In genomic region chr9:86909388-86909787, GRCh38 we compare ENCODE assay signal across 27 cellular contexts. TPM values are rescaled to one million over a fixed set of nuclear protein-coding genes. Genes with fewer than 3 reads are reported as not detected.
DNase-seq lines count a peak whose midpoint lies in the region; ATAC-seq and TF ChIP-seq lines count a peak whose summit lies in the region.
"Had no signal": no experiment of that assay in that cellular context is flagged by ENCODE, and none has a peak within 500 bp of the region (broad histone marks: within the 10 kb centered on the region; RNA-seq: fewer than 3 reads in every experiment).

No MANE protein-coding gene starts in this region.

- no peak overlapping the region for H3K9ac ChIP-seq in IMR-90 (ENCODE audit: low read depth, low read length)
- H3K9ac ChIP-seq in Karpas-422 (ENCODE audit: low read length): no peak overlapping the region
- H3K9ac ChIP-seq: SK-N-SH had no signal

- no peak overlapping the region for H2BK120ac ChIP-seq in IMR-90 (ENCODE audit: low read depth, low read length)

- no peak overlapping the region for H3K4me2 ChIP-seq in IMR-90 (ENCODE audit: low read depth, low read length)
- no peak overlapping the region for H3K4me2 ChIP-seq in Karpas-422 (ENCODE audit: low read depth, low read length, poor library complexity, severe bottlenecking)
- H3K4me2 ChIP-seq: hepatocyte, SK-N-SH had no signal

- no peaks in the 10 kb centered on the region for H3K79me2 ChIP-seq in Karpas-422 (ENCODE audit: low read length)
- H3K79me2 ChIP-seq: hepatocyte had no signal

- no peak for TF ChIP-seq POLR2A in IMR-90 (IDR thresholded peaks at IDR 0.05; ENCODE audit: low read depth, low read length)

- no peak overlapping the region for H2AK5ac ChIP-seq in IMR-90 (ENCODE audit: low read depth, low read length)

- no peak overlapping the region for H3K14ac ChIP-seq in IMR-90 (replicated peaks; ENCODE audit: low read depth, low read length)

- no peak overlapping the region for H3K23ac ChIP-seq in IMR-90 (ENCODE audit: low read depth, low read length)

- H4K20me1 ChIP-seq in IMR-90 (ENCODE audit: insufficient read depth, low read length): no peaks in the 10 kb centered on the region
- no peaks in the 10 kb centered on the region for H4K20me1 ChIP-seq in Karpas-422 (ENCODE audit: insufficient read depth, low read depth, low read length)

- ATAC-seq in IMR-90 (ENCODE audit: low read depth): peak; percentile 64
- ATAC-seq in GM18907 (IDR thresholded peaks at IDR 0.05; ENCODE audit: unreplicated experiment): no peak
- no peak for ATAC-seq in GM19351 (IDR thresholded peaks at IDR 0.05; ENCODE audit: unreplicated experiment)
- ATAC-seq: activated naive CD4-positive, alpha-beta T cell treated with anti-CD3 and anti-CD28 coated beads, Interleukin-2, amount 50 U/mL, for 72 hours; gastroesophageal sphincter; T-helper 17 cell had no signal

- no peak overlapping the region for H3K18ac ChIP-seq in IMR-90 (ENCODE audit: low read depth, low read length)

- no peak overlapping the region for H3K27ac ChIP-seq in IMR-90 (ENCODE audit: insufficient read depth, low read length)
- H3K27ac ChIP-seq in Karpas-422 (ENCODE audit: low read length): no peak overlapping the region
- H3K27ac ChIP-seq: ascending aorta, gastroesophageal sphincter, hepatocyte, neutrophil had no signal

- H3K9me1 ChIP-seq in IMR-90 (ENCODE audit: insufficient read depth, low read length): no peaks in the 10 kb centered on the region

- CTCF ChIA-PET in IMR-90 (lab: Yijun Ruan, JAX): no interaction called here

- POLR2A ChIA-PET in IMR-90 (lab: Charles Lee; ENCODE audit: unreplicated experiment): no interaction called here

- H3K27me3 ChIP-seq in IMR-90 (ENCODE audit: control insufficient read depth, insufficient read depth, low read length) (peaks cover 3% of the 10 kb centered on the region; the same call in 1 of the 2 replicates), Karpas-422 (ENCODE audit: low read length) (no peaks in the 10 kb centered on the region)
- H3K27me3 ChIP-seq: ascending aorta, BE2C, gastroesophageal sphincter, neutrophil had no signal

- H3K36me3 ChIP-seq in IMR-90 (ENCODE audit: control insufficient read depth, insufficient read depth, low read length): no peaks in the 10 kb centered on the region
- H3K36me3 ChIP-seq in Karpas-422 (ENCODE audit: insufficient read depth, low read length): no peaks in the 10 kb centered on the region
- H3K36me3 ChIP-seq: ascending aorta, BE2C, gastroesophageal sphincter, neutrophil had no signal

- no peak overlapping the region for H3K4me3 ChIP-seq in IMR-90 (ENCODE audit: insufficient read depth, low read depth, low read length)
- H3K4me3 ChIP-seq in choroid plexus epithelial cell (ENCODE audit: low read depth, low read length): no peak overlapping the region
- no peak overlapping the region for H3K4me3 ChIP-seq in fibroblast of villous mesenchyme (ENCODE audit: low read depth, low read length)
- H3K4me3 ChIP-seq in Karpas-422 (ENCODE audit: low read length): no peak overlapping the region
- H3K4me3 ChIP-seq: ascending aorta, gastroesophageal sphincter, hepatocyte had no signal

- no peaks in the 10 kb centered on the region for H3K79me1 ChIP-seq in IMR-90 (ENCODE audit: low read depth in 1 of 2, low read length in 2 of 2)

- BruUV-seq in IMR-90 (replicated peaks; lab: Mats Ljungman, UMichigan): no TSS peak

- no peak overlapping the region for H4K91ac ChIP-seq in IMR-90 (ENCODE audit: insufficient read depth, low read depth, low read length)

- H2BK20ac ChIP-seq in IMR-90 (ENCODE audit: low read depth, low read length): no peak overlapping the region

- intact Hi-C loops in IMR-90 (cut with micrococcal nuclease): no loop called here

- TF ChIP-seq CTCF in IMR-90 (conservative IDR thresholded peaks at IDR 0.05; ENCODE audit: low read depth, low read length): no peak
- TF ChIP-seq CTCF in choroid plexus epithelial cell (conservative IDR thresholded peaks at IDR 0.05; ENCODE audit: low read depth, low read length): no peak
- no peak for TF ChIP-seq CTCF in fibroblast of villous mesenchyme (IDR thresholded peaks at IDR 0.05; ENCODE audit: insufficient read depth, low read depth, low read length)

- peak; percentile 58 for DNase-seq in AG08395 (ENCODE audit: low spot score)
- peak; percentile 72 for DNase-seq in IMR-90
- DNase-seq in choroid plexus epithelial cell (ENCODE audit: low read depth): peak; percentile 72
- DNase-seq in fibroblast of villous mesenchyme (ENCODE audit: low read depth): peak; percentile 37
- no peak for DNase-seq in activated CD4-positive, alpha-beta T cell treated with anti-CD3 and anti-CD28 coated beads for 4 hours
- DNase-seq in Karpas-422: no peak
- DNase-seq: 8988T, activated T-cell treated with anti-CD3 and anti-CD28 coated beads for 4 hours, BE2C, cerebellar nuclear complex, GDM1, KBM-7, MM.1S, naive B cell, NCI-H1417 treated with DMSO at 0.1 percent for 48 hours, NCI-H446, NCI-H82, SK-N-SH, T-helper 17 cell had no signal

- H4K8ac ChIP-seq in IMR-90 (ENCODE audit: low read depth in 2 of 2, low read length in 2 of 2): no peak overlapping the region

- H2BK15ac ChIP-seq in IMR-90 (ENCODE audit: low read depth, low read length): no peak overlapping the region

- H3K9me2 ChIP-seq in Karpas-422 (replicated peaks; ENCODE audit: insufficient read depth, low read length): no peaks in the 10 kb centered on the region; the same call in 1 of the 2 replicates
- H3K9me2 ChIP-seq: SK-N-SH had no signal

- H2AK9ac ChIP-seq in IMR-90 (replicated peaks; ENCODE audit: low read depth, low read length, poor library complexity): no peak overlapping the region

- H3K9me3 ChIP-seq in IMR-90 (ENCODE audit: control insufficient read depth, insufficient read depth, low read length): peaks cover 4% of the 10 kb centered on the region
- no peaks in the 10 kb centered on the region; the same call in 1 of the 2 replicates for H3K9me3 ChIP-seq in Karpas-422 (ENCODE audit: low read length)
- H3K9me3 ChIP-seq: ascending aorta, BE2C, neutrophil, SK-N-SH had no signal

- no CpG with 5 or more reads among the region's 2 CpGs for WGBS in IMR-90 (ENCODE audit: extremely low coverage in 2 of 2, insufficient read length in 1 of 2), 2 experiments

- H4K5ac ChIP-seq in IMR-90 (ENCODE audit: low read depth, low read length): no peak overlapping the region

- no peak overlapping the region for H3K4ac ChIP-seq in IMR-90 (ENCODE audit: low read depth, low read length)

- dilution Hi-C loops in IMR-90 (cut with HindIII; ENCODE audit: low sequenced_read_pairs, unreplicated experiment): no loop called here

- in situ Hi-C loops in IMR-90 (cut with MboI; ENCODE audit: low sequenced_read_pairs): no loop called here

- H3K56ac ChIP-seq in IMR-90 (ENCODE audit: extremely low read depth, insufficient read depth, low read length): no peak overlapping the region

- H2BK5ac ChIP-seq in IMR-90 (ENCODE audit: low read depth, low read length, poor library complexity, severe bottlenecking): no peak overlapping the region

- no peak for TF ChIP-seq RAD21 in IMR-90 (IDR thresholded peaks at IDR 0.05; ENCODE audit: low read length)

- H3K4me1 ChIP-seq in IMR-90 (ENCODE audit: control insufficient read depth, insufficient read depth, low read length) (peaks cover 6% of the 10 kb centered on the region; the same call in 1 of the 2 replicates), Karpas-422 (ENCODE audit: low read length) (no peaks in the 10 kb centered on the region)
- H3K4me1 ChIP-seq: ascending aorta, BE2C, gastroesophageal sphincter had no signal

- H2AFZ ChIP-seq in IMR-90 (replicated peaks; ENCODE audit: low read length, poor library complexity) (no peak overlapping the region), Karpas-422 (ENCODE audit: low read length) (no peak overlapping the region)
- H2AFZ ChIP-seq: hepatocyte had no signal

TF ChIP-seq in IMR-90, 13 proteins besides CTCF, POLR2A, EP300 and RAD21:
- no peak for TF ChIP-seq CEBPB (IDR thresholded peaks at IDR 0.05; ENCODE audit: low read depth, low read length)
- peak; percentile 76; the same call in 1 of the 2 replicates for TF ChIP-seq FOS (IDR thresholded peaks at IDR 0.05; ENCODE audit: low read depth, low read length)

RNA-seq across cellular contexts. Expression of gene GAS1, which starts 37.9 kb away (rescaled TPM):
- total RNA-seq in IMR-90 (2012; rRNA removed): 1.8 and 3.1 TPM in 2 replicates
- polyA plus RNA-seq in IMR-90 (2012; rRNA removed): 2.2 and 2.6 TPM in 2 replicates
- polyA plus RNA-seq in IMR-90 (2012; cell fraction: cytosol; rRNA removed): 1.5 and 6.8 TPM in 2 replicates
- polyA plus RNA-seq in IMR-90 (2012; cell fraction: nucleus; rRNA removed; ENCODE audit: low replicate concordance): 3.4 and 5.6 TPM in 2 replicates
- 29.3 and 136 TPM in 2 replicates for total RNA-seq in fibroblast of villous mesenchyme
- 0.15 and 1.2 TPM in 2 replicates for total RNA-seq in Karpas-422 (2014; rRNA removed; shearing (Covaris generic); ENCODE audit: low replicate concordance)
- total RNA-seq: OCI-LY7 had no signal

Comparison
In these comparisons a context has a peak if more than half of its experiments do, and no peak if none do; other contexts are left out.
1. DNase-seq: peak in AG08395 (single experiment), IMR-90 (single experiment), choroid plexus epithelial cell (single experiment) and fibroblast of villous mesenchyme (single experiment); none in activated CD4-positive, alpha-beta T cell treated with anti-CD3 and anti-CD28 coated beads for 4 hours (0 of 2) and Karpas-422 (single experiment).